ENCODE assay signal across 1 cellular context in the genomic region with DNA sequence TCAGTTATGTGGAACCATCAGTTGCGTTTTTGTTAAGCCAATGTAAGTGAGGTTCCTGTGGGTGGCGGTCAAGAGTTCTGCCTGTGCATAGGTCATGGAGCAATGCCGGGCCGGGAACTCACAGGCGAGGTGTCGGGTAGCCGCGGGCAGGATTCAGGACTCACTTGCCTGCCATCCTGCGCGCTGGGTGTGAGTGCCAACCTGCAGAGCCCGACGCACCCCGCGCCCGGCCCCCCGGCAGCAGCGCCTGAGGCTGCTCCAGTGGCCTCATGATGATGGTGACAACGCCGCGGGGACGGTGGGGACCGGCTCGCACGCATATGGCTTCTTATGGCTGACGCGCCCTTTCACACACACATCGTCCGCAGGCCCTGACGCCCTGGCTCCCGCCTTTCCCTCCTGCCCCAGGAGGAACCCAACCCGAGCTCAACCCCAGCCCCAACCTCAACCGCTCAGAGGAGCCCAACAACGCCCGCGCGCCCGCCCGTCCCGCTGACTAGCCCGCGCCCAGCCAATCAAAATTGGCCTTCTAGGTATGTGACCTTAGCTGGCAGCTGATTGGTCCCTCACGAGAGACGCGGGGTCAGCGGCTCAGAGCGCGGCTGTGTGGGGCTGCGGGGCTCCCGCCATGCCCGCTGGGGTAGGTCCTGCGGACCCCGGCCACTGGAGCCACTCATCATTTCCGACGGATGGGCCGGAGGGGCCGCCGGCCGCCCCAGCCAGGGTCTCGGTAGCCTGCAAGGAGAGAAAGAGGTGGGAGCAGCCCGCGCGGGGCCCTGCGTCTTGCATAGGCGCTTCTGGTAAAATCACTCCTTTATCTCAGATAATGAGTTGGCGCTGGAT.
TF ChIP-seq lines count a peak whose summit lies in the region.

A gene with protein sequence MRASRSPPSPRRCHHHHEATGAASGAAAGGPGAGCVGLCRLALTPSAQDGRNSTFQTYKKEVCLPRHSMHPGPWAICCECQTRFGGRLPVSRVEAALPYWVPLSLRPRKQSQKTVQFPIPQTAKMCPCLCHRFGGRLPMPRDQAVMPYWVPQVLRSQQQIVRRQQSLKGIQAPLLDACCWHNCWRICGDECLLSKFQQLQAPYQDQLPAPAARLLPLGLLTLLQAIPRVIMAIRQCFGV (minus strand): TSS at position 470 of the 843 bp plus-strand sequence. CDS start 150 bp downstream, at position 320.

TF ChIP-seq in K562, 482 proteins besides CTCF, POLR2A, EP300 and RAD21 (continued from another document and continues in another):
- TF ChIP-seq, protein P1, sequence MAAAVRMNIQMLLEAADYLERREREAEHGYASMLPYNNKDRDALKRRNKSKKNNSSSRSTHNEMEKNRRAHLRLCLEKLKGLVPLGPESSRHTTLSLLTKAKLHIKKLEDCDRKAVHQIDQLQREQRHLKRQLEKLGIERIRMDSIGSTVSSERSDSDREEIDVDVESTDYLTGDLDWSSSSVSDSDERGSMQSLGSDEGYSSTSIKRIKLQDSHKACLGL (CRISPR knock-in tag; IDR thresholded peaks at IDR 0.05; ENCODE audit: borderline replicate concordance, poor library complexity, severe bottlenecking) = no peak
- TF ChIP-seq NRF1 (conservative IDR thresholded peaks at IDR 0.05 in 1 of 2, IDR thresholded peaks at IDR 0.05 in 1 of 2) (peak; percentile 70 to 77), ZNF311 (CRISPR knock-in tag; IDR thresholded peaks at IDR 0.05) (no peak), SMARCC2 (IDR thresholded peaks at IDR 0.05; ENCODE audit: low read depth) (no peak; the same call in 1 of the 2 replicates), PPARD (CRISPR knock-in tag; IDR thresholded peaks at IDR 0.05) (no peak), GTF2E2 (tag; IDR thresholded peaks at IDR 0.05) (peak; percentile 72; the same call in 1 of the 2 replicates), CEBPB (tag; IDR thresholded peaks at IDR 0.05) (peak; percentile 76), ZNF57 (CRISPR knock-in tag; IDR thresholded peaks at IDR 0.05) (no peak), ZNF263 (CRISPR knock-in tag; IDR thresholded peaks at IDR 0.05; ENCODE audit: borderline replicate concordance) (peak; percentile 50; the same call in 1 of the 2 replicates), NR2F6 (CRISPR knock-in tag; IDR thresholded peaks at IDR 0.05) (no peak), XRCC3 (IDR thresholded peaks at IDR 0.05) (no peak), HMG20A (CRISPR knock-in tag; conservative IDR thresholded peaks at IDR 0.05) (no peak), ESRRB (CRISPR knock-in tag; IDR thresholded peaks at IDR 0.05; ENCODE audit: borderline replicate concordance) (no peak), ZNF764 (CRISPR knock-in tag; IDR thresholded peaks at IDR 0.05; ENCODE audit: low read depth) (no peak), PHF20 (IDR thresholded peaks at IDR 0.05; ENCODE audit: partially characterized antibody) (peak; percentile 87), ZNF274 (IDR thresholded peaks at IDR 0.05; ENCODE audit: borderline replicate concordance, low read depth, low read length) (no peak), HNRNPK (IDR thresholded peaks at IDR 0.05; ENCODE audit: low read depth, low read length, poor library complexity, severe bottlenecking) (no peak), IRF2 (CRISPR knock-in tag; IDR thresholded peaks at IDR 0.05) (no peak), SNIP1 (IDR thresholded peaks at IDR 0.05; ENCODE audit: low read depth) (no peak), MIER1 (IDR thresholded peaks at IDR 0.05; ENCODE audit: low read depth) (no peak), HDAC3 (IDR thresholded peaks at IDR 0.05; ENCODE audit: borderline replicate concordance, partially characterized antibody) (no peak), THRAP3 (IDR thresholded peaks at IDR 0.05; ENCODE audit: borderline replicate concordance) (no peak), ZNF239 (CRISPR knock-in tag; IDR thresholded peaks at IDR 0.05) (no peak), CBX8 (IDR thresholded peaks at IDR 0.05; ENCODE audit: borderline replicate concordance, extremely low read depth, low read depth, low read length, poor library complexity, severe bottlenecking) (no peak), HNRNPUL1 (IDR thresholded peaks at IDR 0.05; ENCODE audit: low read length) (no peak), ETS2 (tag; IDR thresholded peaks at IDR 0.05; ENCODE audit: borderline replicate concordance, poor library complexity, severe bottlenecking) (no peak), HLTF (IDR thresholded peaks at IDR 0.05) (peak; percentile 81), C11orf30 (IDR thresholded peaks at IDR 0.05; ENCODE audit: low read depth) (peak; percentile 90), ZNF3 (CRISPR knock-in tag; IDR thresholded peaks at IDR 0.05) (no peak), SRSF3 (IDR thresholded peaks at IDR 0.05; ENCODE audit: insufficient read depth, low read length) (no peak), KAT7 (CRISPR knock-in tag; IDR thresholded peaks at IDR 0.05; ENCODE audit: borderline replicate concordance) (peak; percentile 85; the same call in 1 of the 2 replicates), POLR3A (IDR thresholded peaks at IDR 0.05; ENCODE audit: borderline replicate concordance, extremely low read depth, insufficient read depth, insufficient read length) (no peak), EHMT2 (IDR thresholded peaks at IDR 0.05) (no peak), DACH1 (IDR thresholded peaks at IDR 0.05; ENCODE audit: partially characterized antibody) (no peak), ZNF140 (CRISPR knock-in tag; IDR thresholded peaks at IDR 0.05) (no peak), ZNF444 (CRISPR knock-in tag; IDR thresholded peaks at IDR 0.05) (no peak)
- TF ChIP-seq, protein P2, sequence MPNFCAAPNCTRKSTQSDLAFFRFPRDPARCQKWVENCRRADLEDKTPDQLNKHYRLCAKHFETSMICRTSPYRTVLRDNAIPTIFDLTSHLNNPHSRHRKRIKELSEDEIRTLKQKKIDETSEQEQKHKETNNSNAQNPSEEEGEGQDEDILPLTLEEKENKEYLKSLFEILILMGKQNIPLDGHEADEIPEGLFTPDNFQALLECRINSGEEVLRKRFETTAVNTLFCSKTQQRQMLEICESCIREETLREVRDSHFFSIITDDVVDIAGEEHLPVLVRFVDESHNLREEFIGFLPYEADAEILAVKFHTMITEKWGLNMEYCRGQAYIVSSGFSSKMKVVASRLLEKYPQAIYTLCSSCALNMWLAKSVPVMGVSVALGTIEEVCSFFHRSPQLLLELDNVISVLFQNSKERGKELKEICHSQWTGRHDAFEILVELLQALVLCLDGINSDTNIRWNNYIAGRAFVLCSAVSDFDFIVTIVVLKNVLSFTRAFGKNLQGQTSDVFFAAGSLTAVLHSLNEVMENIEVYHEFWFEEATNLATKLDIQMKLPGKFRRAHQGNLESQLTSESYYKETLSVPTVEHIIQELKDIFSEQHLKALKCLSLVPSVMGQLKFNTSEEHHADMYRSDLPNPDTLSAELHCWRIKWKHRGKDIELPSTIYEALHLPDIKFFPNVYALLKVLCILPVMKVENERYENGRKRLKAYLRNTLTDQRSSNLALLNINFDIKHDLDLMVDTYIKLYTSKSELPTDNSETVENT (CRISPR knock-in tag; IDR thresholded peaks at IDR 0.05) = peak; percentile 21; the same call in 1 of the 2 replicates
- TF ChIP-seq, protein P3, sequence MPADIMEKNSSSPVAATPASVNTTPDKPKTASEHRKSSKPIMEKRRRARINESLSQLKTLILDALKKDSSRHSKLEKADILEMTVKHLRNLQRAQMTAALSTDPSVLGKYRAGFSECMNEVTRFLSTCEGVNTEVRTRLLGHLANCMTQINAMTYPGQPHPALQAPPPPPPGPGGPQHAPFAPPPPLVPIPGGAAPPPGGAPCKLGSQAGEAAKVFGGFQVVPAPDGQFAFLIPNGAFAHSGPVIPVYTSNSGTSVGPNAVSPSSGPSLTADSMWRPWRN (IDR thresholded peaks at IDR 0.05; ENCODE audit: low read depth) = no peak
- TF ChIP-seq, protein P4, sequence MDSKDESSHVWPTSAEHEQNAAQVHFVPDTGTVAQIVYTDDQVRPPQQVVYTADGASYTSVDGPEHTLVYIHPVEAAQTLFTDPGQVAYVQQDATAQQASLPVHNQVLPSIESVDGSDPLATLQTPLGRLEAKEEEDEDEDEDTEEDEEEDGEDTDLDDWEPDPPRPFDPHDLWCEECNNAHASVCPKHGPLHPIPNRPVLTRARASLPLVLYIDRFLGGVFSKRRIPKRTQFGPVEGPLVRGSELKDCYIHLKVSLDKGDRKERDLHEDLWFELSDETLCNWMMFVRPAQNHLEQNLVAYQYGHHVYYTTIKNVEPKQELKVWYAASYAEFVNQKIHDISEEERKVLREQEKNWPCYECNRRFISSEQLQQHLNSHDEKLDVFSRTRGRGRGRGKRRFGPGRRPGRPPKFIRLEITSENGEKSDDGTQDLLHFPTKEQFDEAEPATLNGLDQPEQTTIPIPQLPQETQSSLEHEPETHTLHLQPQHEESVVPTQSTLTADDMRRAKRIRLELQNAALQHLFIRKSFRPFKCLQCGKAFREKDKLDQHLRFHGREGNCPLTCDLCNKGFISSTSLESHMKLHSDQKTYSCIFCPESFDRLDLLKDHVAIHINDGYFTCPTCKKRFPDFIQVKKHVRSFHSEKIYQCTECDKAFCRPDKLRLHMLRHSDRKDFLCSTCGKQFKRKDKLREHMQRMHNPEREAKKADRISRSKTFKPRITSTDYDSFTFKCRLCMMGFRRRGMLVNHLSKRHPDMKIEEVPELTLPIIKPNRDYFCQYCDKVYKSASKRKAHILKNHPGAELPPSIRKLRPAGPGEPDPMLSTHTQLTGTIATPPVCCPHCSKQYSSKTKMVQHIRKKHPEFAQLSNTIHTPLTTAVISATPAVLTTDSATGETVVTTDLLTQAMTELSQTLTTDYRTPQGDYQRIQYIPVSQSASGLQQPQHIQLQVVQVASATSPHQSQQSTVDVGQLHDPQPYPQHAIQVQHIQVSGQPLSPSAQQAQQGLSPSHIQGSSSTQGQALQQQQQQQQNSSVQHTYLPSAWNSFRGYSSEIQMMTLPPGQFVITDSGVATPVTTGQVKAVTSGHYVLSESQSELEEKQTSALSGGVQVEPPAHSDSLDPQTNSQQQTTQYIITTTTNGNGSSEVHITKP (IDR thresholded peaks at IDR 0.05; ENCODE audit: partially characterized antibody) = no peak
- TF ChIP-seq, protein P5, sequence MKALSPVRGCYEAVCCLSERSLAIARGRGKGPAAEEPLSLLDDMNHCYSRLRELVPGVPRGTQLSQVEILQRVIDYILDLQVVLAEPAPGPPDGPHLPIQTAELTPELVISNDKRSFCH (CRISPR knock-in tag; IDR thresholded peaks at IDR 0.05) = no peak
- TF ChIP-seq, protein P5 (tag; IDR thresholded peaks at IDR 0.05) = peak; percentile 70
- TF ChIP-seq, protein P6, sequence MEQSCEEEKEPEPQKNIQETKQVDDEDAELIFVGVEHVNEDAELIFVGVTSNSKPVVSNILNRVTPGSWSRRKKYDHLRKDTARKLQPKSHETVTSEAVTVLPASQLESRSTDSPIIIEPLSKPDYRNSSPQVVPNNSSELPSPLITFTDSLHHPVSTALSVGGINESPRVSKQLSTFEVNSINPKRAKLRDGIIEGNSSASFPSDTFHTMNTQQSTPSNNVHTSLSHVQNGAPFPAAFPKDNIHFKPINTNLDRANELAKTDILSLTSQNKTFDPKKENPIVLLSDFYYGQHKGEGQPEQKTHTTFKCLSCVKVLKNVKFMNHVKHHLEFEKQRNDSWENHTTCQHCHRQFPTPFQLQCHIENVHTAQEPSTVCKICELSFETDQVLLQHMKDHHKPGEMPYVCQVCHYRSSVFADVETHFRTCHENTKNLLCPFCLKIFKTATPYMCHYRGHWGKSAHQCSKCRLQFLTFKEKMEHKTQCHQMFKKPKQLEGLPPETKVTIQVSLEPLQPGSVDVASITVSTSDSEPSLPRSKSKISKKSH (CRISPR knock-in tag; IDR thresholded peaks at IDR 0.05) = no peak
- TF ChIP-seq, protein P7, sequence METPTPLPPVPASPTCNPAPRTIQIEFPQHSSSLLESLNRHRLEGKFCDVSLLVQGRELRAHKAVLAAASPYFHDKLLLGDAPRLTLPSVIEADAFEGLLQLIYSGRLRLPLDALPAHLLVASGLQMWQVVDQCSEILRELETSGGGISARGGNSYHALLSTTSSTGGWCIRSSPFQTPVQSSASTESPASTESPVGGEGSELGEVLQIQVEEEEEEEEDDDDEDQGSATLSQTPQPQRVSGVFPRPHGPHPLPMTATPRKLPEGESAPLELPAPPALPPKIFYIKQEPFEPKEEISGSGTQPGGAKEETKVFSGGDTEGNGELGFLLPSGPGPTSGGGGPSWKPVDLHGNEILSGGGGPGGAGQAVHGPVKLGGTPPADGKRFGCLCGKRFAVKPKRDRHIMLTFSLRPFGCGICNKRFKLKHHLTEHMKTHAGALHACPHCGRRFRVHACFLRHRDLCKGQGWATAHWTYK (CRISPR knock-in tag; IDR thresholded peaks at IDR 0.05) = 0 out of 2 replicates have a peak, but pooled peaks have one; percentile 58
- TF ChIP-seq, protein P8, sequence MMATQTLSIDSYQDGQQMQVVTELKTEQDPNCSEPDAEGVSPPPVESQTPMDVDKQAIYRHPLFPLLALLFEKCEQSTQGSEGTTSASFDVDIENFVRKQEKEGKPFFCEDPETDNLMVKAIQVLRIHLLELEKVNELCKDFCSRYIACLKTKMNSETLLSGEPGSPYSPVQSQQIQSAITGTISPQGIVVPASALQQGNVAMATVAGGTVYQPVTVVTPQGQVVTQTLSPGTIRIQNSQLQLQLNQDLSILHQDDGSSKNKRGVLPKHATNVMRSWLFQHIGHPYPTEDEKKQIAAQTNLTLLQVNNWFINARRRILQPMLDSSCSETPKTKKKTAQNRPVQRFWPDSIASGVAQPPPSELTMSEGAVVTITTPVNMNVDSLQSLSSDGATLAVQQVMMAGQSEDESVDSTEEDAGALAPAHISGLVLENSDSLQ (IDR thresholded peaks at IDR 0.05) = peak; percentile 56
- TF ChIP-seq, protein P9, sequence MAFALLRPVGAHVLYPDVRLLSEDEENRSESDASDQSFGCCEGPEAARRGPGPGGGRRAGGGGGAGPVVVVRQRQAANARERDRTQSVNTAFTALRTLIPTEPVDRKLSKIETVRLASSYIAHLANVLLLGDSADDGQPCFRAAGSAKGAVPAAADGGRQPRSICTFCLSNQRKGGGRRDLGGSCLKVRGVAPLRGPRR (CRISPR knock-in tag; IDR thresholded peaks at IDR 0.05) = no peak
- TF ChIP-seq, protein P10, sequence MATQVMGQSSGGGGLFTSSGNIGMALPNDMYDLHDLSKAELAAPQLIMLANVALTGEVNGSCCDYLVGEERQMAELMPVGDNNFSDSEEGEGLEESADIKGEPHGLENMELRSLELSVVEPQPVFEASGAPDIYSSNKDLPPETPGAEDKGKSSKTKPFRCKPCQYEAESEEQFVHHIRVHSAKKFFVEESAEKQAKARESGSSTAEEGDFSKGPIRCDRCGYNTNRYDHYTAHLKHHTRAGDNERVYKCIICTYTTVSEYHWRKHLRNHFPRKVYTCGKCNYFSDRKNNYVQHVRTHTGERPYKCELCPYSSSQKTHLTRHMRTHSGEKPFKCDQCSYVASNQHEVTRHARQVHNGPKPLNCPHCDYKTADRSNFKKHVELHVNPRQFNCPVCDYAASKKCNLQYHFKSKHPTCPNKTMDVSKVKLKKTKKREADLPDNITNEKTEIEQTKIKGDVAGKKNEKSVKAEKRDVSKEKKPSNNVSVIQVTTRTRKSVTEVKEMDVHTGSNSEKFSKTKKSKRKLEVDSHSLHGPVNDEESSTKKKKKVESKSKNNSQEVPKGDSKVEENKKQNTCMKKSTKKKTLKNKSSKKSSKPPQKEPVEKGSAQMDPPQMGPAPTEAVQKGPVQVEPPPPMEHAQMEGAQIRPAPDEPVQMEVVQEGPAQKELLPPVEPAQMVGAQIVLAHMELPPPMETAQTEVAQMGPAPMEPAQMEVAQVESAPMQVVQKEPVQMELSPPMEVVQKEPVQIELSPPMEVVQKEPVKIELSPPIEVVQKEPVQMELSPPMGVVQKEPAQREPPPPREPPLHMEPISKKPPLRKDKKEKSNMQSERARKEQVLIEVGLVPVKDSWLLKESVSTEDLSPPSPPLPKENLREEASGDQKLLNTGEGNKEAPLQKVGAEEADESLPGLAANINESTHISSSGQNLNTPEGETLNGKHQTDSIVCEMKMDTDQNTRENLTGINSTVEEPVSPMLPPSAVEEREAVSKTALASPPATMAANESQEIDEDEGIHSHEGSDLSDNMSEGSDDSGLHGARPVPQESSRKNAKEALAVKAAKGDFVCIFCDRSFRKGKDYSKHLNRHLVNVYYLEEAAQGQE (CRISPR knock-in tag; IDR thresholded peaks at IDR 0.05; ENCODE audit: low read depth) = peak; percentile 70; the same call in 1 of the 2 replicates
